7 cellular contexts compared by ENCODE assay signal in the genomic region with DNA sequence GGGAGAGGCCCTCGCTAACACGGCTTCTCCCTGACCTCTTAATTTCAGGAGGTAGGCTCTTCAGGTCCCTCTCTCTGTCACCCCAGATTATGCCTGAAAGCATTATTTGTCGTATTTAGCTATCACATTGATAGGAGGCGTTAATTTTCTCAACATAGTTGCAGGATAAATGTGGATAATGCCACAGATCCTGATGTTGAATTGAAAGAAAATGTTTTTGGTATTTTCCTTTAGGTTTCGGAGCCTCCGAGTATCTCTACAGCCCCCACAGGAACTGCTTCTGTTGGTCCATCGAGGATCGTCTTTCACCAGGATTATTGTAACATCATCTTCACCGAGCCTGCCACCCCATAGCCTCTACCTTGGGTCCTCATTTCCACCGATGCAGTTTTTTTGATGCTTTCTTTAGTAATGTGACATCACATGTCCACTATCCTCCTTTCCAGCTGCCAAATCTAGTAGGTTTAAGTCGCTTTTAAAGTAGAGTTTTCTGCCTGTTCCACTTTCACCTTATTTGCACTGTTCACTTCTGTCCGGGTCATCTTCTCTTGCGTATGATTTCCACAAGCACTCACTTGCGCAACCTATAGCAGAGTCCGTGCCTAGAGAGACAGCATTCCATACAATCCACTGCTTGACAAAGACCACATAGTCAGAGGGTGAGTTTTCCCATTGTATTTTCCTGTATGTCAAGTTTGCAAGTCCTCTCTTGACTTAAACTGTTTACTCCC.
A peak's percentile ranks its signal among the peaks of the same experiment; 100 is the strongest.
DNase-seq lines count a peak whose midpoint lies in the region; ATAC-seq and TF ChIP-seq lines count a peak whose summit lies in the region.

No MANE protein-coding gene starts in this region.

- H3K9me3 ChIP-seq in ES-I3 (ENCODE audit: control insufficient read depth, insufficient read depth, low read length) = 0 out of 2 replicates have a peak, but pooled peaks cover 2% of the 10 kb centered on the region
- no peaks in the 10 kb centered on the region for H3K9me3 ChIP-seq in adipocyte (ENCODE audit: control insufficient read depth, low read length)
- H3K9me3 ChIP-seq in iPS DF 6.9 (ENCODE audit: control insufficient read depth, insufficient read depth, low read length) = no peaks in the 10 kb centered on the region

- H3K4me1 ChIP-seq in ES-I3 (ENCODE audit: insufficient read depth, low read length) = no peaks in the 10 kb centered on the region; the same call in 1 of the 2 replicates
- H3K4me1 ChIP-seq in KMS-11 (ENCODE audit: low read depth, poor library complexity, severe bottlenecking) = peaks cover 16% of the 10 kb centered on the region
- H3K4me1 ChIP-seq in adipocyte (ENCODE audit: control insufficient read depth, insufficient read depth, low read length) = peaks cover 18% of the 10 kb centered on the region
- H3K4me1 ChIP-seq in iPS DF 6.9 (ENCODE audit: control insufficient read depth, insufficient read depth, low read length) = peaks cover 5% of the 10 kb centered on the region; the same call in 1 of the 2 replicates

- H3K36me3 ChIP-seq in ES-I3 (ENCODE audit: insufficient read depth, low read length) = 0 out of 2 replicates have a peak, but pooled peaks cover 4% of the 10 kb centered on the region
- H3K36me3 ChIP-seq in KMS-11 (ENCODE audit: insufficient read depth) = no peaks in the 10 kb centered on the region
- H3K36me3 ChIP-seq in adipocyte (ENCODE audit: control insufficient read depth, insufficient read depth, low read length, severe bottlenecking) = no peaks in the 10 kb centered on the region
- H3K36me3 ChIP-seq in iPS DF 6.9 (ENCODE audit: control insufficient read depth, insufficient read depth, low read length) = no peaks in the 10 kb centered on the region

- ATAC-seq in HG03095 (IDR thresholded peaks at IDR 0.05; ENCODE audit: unreplicated experiment) = no peak

- H3K9ac ChIP-seq in ES-I3 (ENCODE audit: low read depth, low read length) (peak overlapping the region; percentile 85), KMS-11 (peak overlapping the region; percentile 91), adipocyte (ENCODE audit: low read length) (peak overlapping the region; percentile 96)

- H2AFZ ChIP-seq in KMS-11 (ENCODE audit: low read depth) = peak overlapping the region; percentile 84

- peak overlapping the region; percentile 81 for H3K4me2 ChIP-seq in KMS-11

- TF ChIP-seq CTCF in KMS-11 (conservative IDR thresholded peaks at IDR 0.05; ENCODE audit: low read depth, low read length) = no peak

- H3K27me3 ChIP-seq in KMS-11 (ENCODE audit: insufficient read depth, low read depth) (no peaks in the 10 kb centered on the region), adipocyte (replicated peaks; ENCODE audit: control insufficient read depth, insufficient read depth, low read length) (no peaks in the 10 kb centered on the region), iPS DF 6.9 (ENCODE audit: control insufficient read depth, insufficient read depth, low read length) (peaks cover 7% of the 10 kb centered on the region; the same call in 1 of the 2 replicates)

- peak overlapping the region; percentile 66 for H3K4me3 ChIP-seq in KMS-11 (IDR thresholded peaks at IDR 0.05; ENCODE audit: insufficient read depth, low read depth, low read length)
- peak overlapping the region; percentile 97 for H3K4me3 ChIP-seq in adipocyte (ENCODE audit: low read length)
- H3K4me3 ChIP-seq in iPS DF 6.9 (ENCODE audit: low read length) = peak overlapping the region; percentile 75; the same call in 1 of the 2 replicates
- peak overlapping the region; percentile 80 for H3K4me3 ChIP-seq in skeletal muscle cell (ENCODE audit: low read depth, low read length)

- WGBS in iPS DF 6.9 (ENCODE audit: insufficient coverage, insufficient read length) = no CpG with 5 or more reads among the region's 15 CpGs

- peaks cover 16% of the 10 kb centered on the region; the same call in 1 of the 2 replicates for H3K79me2 ChIP-seq in KMS-11 (ENCODE audit: insufficient read depth, low read depth)

- H4K20me1 ChIP-seq in KMS-11 (ENCODE audit: insufficient read depth) = no peaks in the 10 kb centered on the region

- DNase-seq in adipocyte (ENCODE audit: low read depth) = peak; percentile 94
- no peak for DNase-seq in iPS DF 6.9 (ENCODE audit: low read depth, low spot score)
- peak; percentile 96 for DNase-seq in skeletal muscle cell (ENCODE audit: low read depth)
- no peak for DNase-seq in SHP77 treated with DMSO at 0.1 percent for 48 hours (lab: John Stamatoyannopoulos, UW)

- peak overlapping the region; percentile 75 for H3K27ac ChIP-seq in KMS-11
- H3K27ac ChIP-seq in iPS DF 6.9 (ENCODE audit: low read length) = no peak overlapping the region

Comparison
In these comparisons a context has a peak if more than half of its experiments do, and no peak if none do; other contexts are left out.
1. DNase-seq: peak in adipocyte (single experiment) and skeletal muscle cell (single experiment); none in iPS DF 6.9 (single experiment) and SHP77 treated with DMSO at 0.1 percent for 48 hours (single experiment).
2. Peak in every context shown above with its lines, with median percentiles within 50 percentile points of each other: H3K9ac ChIP-seq and H3K4me3 ChIP-seq.